8 cellular contexts compared by ENCODE assay signal in the genomic region with DNA sequence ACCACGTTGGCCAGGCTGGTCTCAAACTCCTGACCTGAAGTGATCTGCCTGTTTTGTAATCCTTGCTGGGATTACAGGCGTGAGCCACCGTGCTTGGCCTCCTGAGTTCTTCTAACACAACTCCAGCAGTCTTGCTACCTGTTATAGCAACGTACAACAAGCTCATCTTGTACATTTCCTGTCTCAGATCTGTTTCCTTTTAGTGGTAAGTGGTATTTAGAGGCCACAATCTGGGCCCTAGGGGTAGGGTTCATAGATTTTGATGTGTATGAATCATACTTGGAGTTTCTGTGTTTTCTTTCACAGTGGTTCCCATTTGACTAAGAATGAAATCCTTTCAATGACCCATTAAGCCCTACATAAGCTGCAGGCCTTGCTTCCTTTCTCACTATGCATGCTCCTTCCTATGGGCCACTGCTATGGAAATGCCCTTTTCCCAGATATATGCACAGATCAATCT. TPM values are rescaled to one million over a fixed set of nuclear protein-coding genes. Genes with fewer than 3 reads are reported as not detected.
DNase-seq lines count a peak whose midpoint lies in the region; ATAC-seq and TF ChIP-seq lines count a peak whose summit lies in the region.

No MANE protein-coding gene starts in this region.

- H3K9me3 Mint-ChIP-seq in WTC11 = no peaks in the 10 kb centered on the region

- 67 to 70% methylated on average over 4 of the region's 4 CpGs for WGBS in testis, 2 donors

- intact Hi-C loops in testis (cut with DNase I; ENCODE audit: low total_unique reads) = no loop called here

- no peaks in the 10 kb centered on the region for H3K36me3 ChIP-seq in testis (ENCODE audit: low read depth, missing control alignments)

- no peak for TF ChIP-seq POLR2A in testis (IDR thresholded peaks at IDR 0.05)

- POLR2A ChIA-PET in WTC11 (lab: Charles Lee) = interaction anchor here (0.6 to 7.6 kb wide), 3 partner anchors 9 to 27 kb away, joined by 4 to 76 read pairs (median 14); partner anchors contain the start of gene SYNCRIP

- H3K27me3 Mint-ChIP-seq in WTC11 (ENCODE audit: low read depth) = no peaks in the 10 kb centered on the region

- H3K9me3 ChIP-seq in testis = no peaks in the 10 kb centered on the region

- no peaks in the 10 kb centered on the region for H3K27me3 ChIP-seq in testis

- DNase-seq in ELR (ENCODE audit: low read depth) = peak; percentile 85
- DNase-seq in WTC11 (ENCODE audit: low spot score) = no peak
- DNase-seq in stimulated activated naive CD4-positive, alpha-beta T cell treated with Interleukin-2 at 50 U/mL for 16 hours (lab: John Stamatoyannopoulos, UW) = peak; percentile 7
- DNase-seq in testis = no peak
- no peak for DNase-seq in HK-2 (ENCODE audit: unreplicated experiment)

- CTCF ChIA-PET in WTC11 (lab: Charles Lee) = interaction anchor here (0.7 kb wide), 1 partner anchor 10 kb away, joined by 4 read pairs; no protein-coding TSS in a partner anchor

- H3K27ac Mint-ChIP-seq in WTC11 = peak overlapping the region; percentile 85

- peak overlapping the region; percentile 50 for H3K4me3 Mint-ChIP-seq in WTC11

- no peak overlapping the region for H3K27ac ChIP-seq in testis

- no peaks in the 10 kb centered on the region for H3K4me1 ChIP-seq in testis

- no peak for TF ChIP-seq CTCF in WTC11 (IDR thresholded peaks at IDR 0.05)
- no peak for TF ChIP-seq CTCF in testis (IDR thresholded peaks at IDR 0.05)

- peak; percentile 97 for ATAC-seq in GM21423 (IDR thresholded peaks at IDR 0.05; ENCODE audit: unreplicated experiment)
- ATAC-seq in HG03575 (IDR thresholded peaks at IDR 0.05; ENCODE audit: extremely low read depth, insufficient number of reproducible peaks, low FRiP score, unreplicated experiment) = peak; percentile 96
- peak; percentile 49 for ATAC-seq in WTC11
- peak; percentile 83 for ATAC-seq in esophagus mucosa

- peaks cover 53% of the 10 kb centered on the region for H3K4me1 Mint-ChIP-seq in WTC11

- peaks cover 23% of the 10 kb centered on the region for H3K36me3 Mint-ChIP-seq in WTC11

- H3K4me3 ChIP-seq in testis = no peak overlapping the region

TF ChIP-seq in WTC11, 78 proteins besides CTCF, POLR2A, EP300 and RAD21 (continues in another document):
- TF ChIP-seq NR3C1 (CRISPR knock-in tag; conservative IDR thresholded peaks at IDR 0.05; ENCODE audit: low read depth) (no peak), ESRRA (CRISPR knock-in tag; IDR thresholded peaks at IDR 0.05; ENCODE audit: borderline replicate concordance) (no peak), ZNF232 (CRISPR knock-in tag; IDR thresholded peaks at IDR 0.05) (0 out of 2 replicates have a peak, but pooled peaks have one; percentile 37), NFYB (CRISPR knock-in tag; conservative IDR thresholded peaks at IDR 0.05; ENCODE audit: low read depth) (no peak), GABPB1 (CRISPR knock-in tag; IDR thresholded peaks at IDR 0.05) (no peak), FOXP1 (CRISPR knock-in tag; IDR thresholded peaks at IDR 0.05; ENCODE audit: borderline replicate concordance) (no peak), USF1 (CRISPR knock-in tag; IDR thresholded peaks at IDR 0.05) (no peak), ZBTB43 (CRISPR knock-in tag; IDR thresholded peaks at IDR 0.05) (no peak), ZNF121 (CRISPR knock-in tag; IDR thresholded peaks at IDR 0.05) (peak; percentile 68; the same call in 1 of the 2 replicates), AR (CRISPR knock-in tag; IDR thresholded peaks at IDR 0.05) (peak; percentile 17; the same call in 1 of the 2 replicates), NFATC4 (CRISPR knock-in tag; IDR thresholded peaks at IDR 0.05) (0 out of 2 replicates have a peak, but pooled peaks have one; percentile 13)
- TF ChIP-seq, protein P1, sequence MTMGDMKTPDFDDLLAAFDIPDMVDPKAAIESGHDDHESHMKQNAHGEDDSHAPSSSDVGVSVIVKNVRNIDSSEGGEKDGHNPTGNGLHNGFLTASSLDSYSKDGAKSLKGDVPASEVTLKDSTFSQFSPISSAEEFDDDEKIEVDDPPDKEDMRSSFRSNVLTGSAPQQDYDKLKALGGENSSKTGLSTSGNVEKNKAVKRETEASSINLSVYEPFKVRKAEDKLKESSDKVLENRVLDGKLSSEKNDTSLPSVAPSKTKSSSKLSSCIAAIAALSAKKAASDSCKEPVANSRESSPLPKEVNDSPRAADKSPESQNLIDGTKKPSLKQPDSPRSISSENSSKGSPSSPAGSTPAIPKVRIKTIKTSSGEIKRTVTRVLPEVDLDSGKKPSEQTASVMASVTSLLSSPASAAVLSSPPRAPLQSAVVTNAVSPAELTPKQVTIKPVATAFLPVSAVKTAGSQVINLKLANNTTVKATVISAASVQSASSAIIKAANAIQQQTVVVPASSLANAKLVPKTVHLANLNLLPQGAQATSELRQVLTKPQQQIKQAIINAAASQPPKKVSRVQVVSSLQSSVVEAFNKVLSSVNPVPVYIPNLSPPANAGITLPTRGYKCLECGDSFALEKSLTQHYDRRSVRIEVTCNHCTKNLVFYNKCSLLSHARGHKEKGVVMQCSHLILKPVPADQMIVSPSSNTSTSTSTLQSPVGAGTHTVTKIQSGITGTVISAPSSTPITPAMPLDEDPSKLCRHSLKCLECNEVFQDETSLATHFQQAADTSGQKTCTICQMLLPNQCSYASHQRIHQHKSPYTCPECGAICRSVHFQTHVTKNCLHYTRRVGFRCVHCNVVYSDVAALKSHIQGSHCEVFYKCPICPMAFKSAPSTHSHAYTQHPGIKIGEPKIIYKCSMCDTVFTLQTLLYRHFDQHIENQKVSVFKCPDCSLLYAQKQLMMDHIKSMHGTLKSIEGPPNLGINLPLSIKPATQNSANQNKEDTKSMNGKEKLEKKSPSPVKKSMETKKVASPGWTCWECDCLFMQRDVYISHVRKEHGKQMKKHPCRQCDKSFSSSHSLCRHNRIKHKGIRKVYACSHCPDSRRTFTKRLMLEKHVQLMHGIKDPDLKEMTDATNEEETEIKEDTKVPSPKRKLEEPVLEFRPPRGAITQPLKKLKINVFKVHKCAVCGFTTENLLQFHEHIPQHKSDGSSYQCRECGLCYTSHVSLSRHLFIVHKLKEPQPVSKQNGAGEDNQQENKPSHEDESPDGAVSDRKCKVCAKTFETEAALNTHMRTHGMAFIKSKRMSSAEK (CRISPR knock-in tag; IDR thresholded peaks at IDR 0.05; ENCODE audit: borderline replicate concordance) = no peak; the same call in 1 of the 2 replicates
- TF ChIP-seq, protein P2, sequence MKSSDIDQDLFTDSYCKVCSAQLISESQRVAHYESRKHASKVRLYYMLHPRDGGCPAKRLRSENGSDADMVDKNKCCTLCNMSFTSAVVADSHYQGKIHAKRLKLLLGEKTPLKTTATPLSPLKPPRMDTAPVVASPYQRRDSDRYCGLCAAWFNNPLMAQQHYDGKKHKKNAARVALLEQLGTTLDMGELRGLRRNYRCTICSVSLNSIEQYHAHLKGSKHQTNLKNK (CRISPR knock-in tag; IDR thresholded peaks at IDR 0.05) = peak; percentile 73; the same call in 1 of the 2 replicates

RNA-seq across cellular contexts. Expression of gene SYNCRIP, which starts 27.1 kb away (rescaled TPM):
- 139 to 150 TPM (median 144 TPM) in 3 replicates for total RNA-seq in WTC11 (2021)
- total RNA-seq in esophagus mucosa = 90.9 TPM
- 10 to 100 TPM; 51.6 to 55.1 TPM for total RNA-seq in testis
- polyA plus RNA-seq in testis (ENCODE audit: insufficient read depth, low read depth, low replicate concordance) = 67.0 TPM

Comparison
In these comparisons a context has a peak if more than half of its experiments do, and no peak if none do; other contexts are left out.
1. DNase-seq: peak in ELR (single experiment) and stimulated activated naive CD4-positive, alpha-beta T cell treated with Interleukin-2 at 50 U/mL for 16 hours (single experiment); none in WTC11 (single experiment), testis (single experiment) and HK-2 (single experiment).
2. Peak in every context shown above with its lines, with median percentiles within 50 percentile points of each other: ATAC-seq.